8 cellular contexts compared by ENCODE assay signal in genomic region chr2:200509608-200510433, GRCh38. TPM values are rescaled to one million over a fixed set of nuclear protein-coding genes. Genes with fewer than 3 reads are reported as not detected.
DNase-seq lines count a peak whose midpoint lies in the region.

Gene KCTD18 (minus strand): TSS chr2:200510068. CDS start chr2:200507016, 3,052 bp downstream.

- DNase-seq in GM03348 (ENCODE audit: low spot score), result peak; percentile 99
- peak; percentile 74 to 92 for DNase-seq in HAP-1 (ENCODE audit: low spot score in 2 of 2)
- peak; percentile 91 for DNase-seq in MG63
- DNase-seq in SJSA1 (ENCODE audit: low read depth in 1 of 2, low spot score in 2 of 2), result peak; percentile 85 to 90
- DNase-seq in activated naive CD4-positive, alpha-beta T cell (lab: John Stamatoyannopoulos, UW), result peak; percentile 68 to 92 (median 84)
- peak; percentile 80 for DNase-seq in foreskin melanocyte

- H3K36me3 ChIP-seq in HAP-1 (replicated peaks) (no peaks in the 10 kb centered on the region), MG63 (no peaks in the 10 kb centered on the region), SJSA1 (peaks cover 8% of the 10 kb centered on the region; the same call in 1 of the 2 replicates), neuron (ENCODE audit: insufficient read depth, low read length) (no peaks in the 10 kb centered on the region), subcutaneous abdominal adipose tissue (ENCODE audit: control insufficient read depth in 5 of 5, insufficient read depth in 5 of 5, low read length in 5 of 5) (peaks cover 0 to 6% (median 3%) of the 10 kb centered on the region in 5 donors)

- H3K27ac ChIP-seq in SJSA1 (peak within 1 kb of the TSS; percentile 63), subcutaneous abdominal adipose tissue (ENCODE audit: low read depth, low read length) (peak within 1 kb of the TSS; percentile 79)

- in situ Hi-C loops in HAP-1 (cut with MboI; ENCODE audit: low sequenced_read_pairs), result no loop called here

- no peaks in the 10 kb centered on the region for H3K9me3 ChIP-seq in HAP-1
- H3K9me3 ChIP-seq in MG63, result no peaks in the 10 kb centered on the region
- no peaks in the 10 kb centered on the region for H3K9me3 ChIP-seq in SJSA1 (replicated peaks)
- H3K9me3 ChIP-seq in neuron (ENCODE audit: low read length), result no peaks in the 10 kb centered on the region
- H3K9me3 ChIP-seq in subcutaneous abdominal adipose tissue (ENCODE audit: control insufficient read depth in 5 of 5, low read length in 5 of 5), result no peaks in the 10 kb centered on the region

- H3K27me3 ChIP-seq in HAP-1 (ENCODE audit: low read depth) (peaks cover 7% of the 10 kb centered on the region), MG63 (peaks cover 8% of the 10 kb centered on the region; the same call in 1 of the 2 replicates), SJSA1 (replicated peaks) (no peaks in the 10 kb centered on the region; the same call in 1 of the 2 replicates), neuron (ENCODE audit: insufficient read depth, low read length) (no peaks in the 10 kb centered on the region), subcutaneous abdominal adipose tissue (ENCODE audit: control insufficient read depth in 5 of 5, insufficient read depth in 4 of 5, low read length in 5 of 5) (no peaks in the 10 kb centered on the region)

- H2AFZ ChIP-seq in neuron (ENCODE audit: low read depth, low read length), result peak within 1 kb of the TSS; percentile 84

- H3K4me1 ChIP-seq in HAP-1 (no peaks in the 10 kb centered on the region; the same call in 1 of the 2 replicates), SJSA1 (replicated peaks) (peaks cover 8% of the 10 kb centered on the region), neuron (ENCODE audit: insufficient read depth, low read length) (peaks cover 13% of the 10 kb centered on the region), subcutaneous abdominal adipose tissue (ENCODE audit: control insufficient read depth in 5 of 5, insufficient read depth in 5 of 5, low read length in 5 of 5) (peaks cover 4 to 18% (median 16%) of the 10 kb centered on the region in 5 donors)

- peak within 1 kb of the TSS; percentile 87 to 95 (median 91) for H3K9ac ChIP-seq in subcutaneous abdominal adipose tissue (ENCODE audit: low read length in 5 of 5)

- peak within 1 kb of the TSS; percentile 53 for H3K4me3 ChIP-seq in HAP-1
- peak within 1 kb of the TSS; percentile 78 for H3K4me3 ChIP-seq in MG63
- H3K4me3 ChIP-seq in SJSA1, result peak within 1 kb of the TSS; percentile 84
- H3K4me3 ChIP-seq in neuron (ENCODE audit: low read length), result peak within 1 kb of the TSS; percentile 94
- H3K4me3 ChIP-seq in subcutaneous abdominal adipose tissue (ENCODE audit: low read depth in 1 of 5, low read length in 5 of 5), result peak within 1 kb of the TSS; percentile 75 to 95 (median 86)

RNA-seq across cellular contexts. Expression of gene KCTD18, which starts in this region (rescaled TPM):
- total RNA-seq in MG63 (2014; rRNA removed; shearing (Covaris generic); ENCODE audit: low replicate concordance), result 13.0 and 30.5 TPM in 2 replicates
- total RNA-seq in SJSA1 (2014; rRNA removed; shearing (Covaris generic)), result 16.3 TPM in 2 replicates

Comparison
In these comparisons a context has a peak if more than half of its experiments do, and no peak if none do; other contexts are left out.
1. Peak in every context shown above with its lines: DNase-seq, H3K4me3 ChIP-seq and H3K27ac ChIP-seq.